21 cellular contexts compared by ENCODE assay signal in the genomic region with DNA sequence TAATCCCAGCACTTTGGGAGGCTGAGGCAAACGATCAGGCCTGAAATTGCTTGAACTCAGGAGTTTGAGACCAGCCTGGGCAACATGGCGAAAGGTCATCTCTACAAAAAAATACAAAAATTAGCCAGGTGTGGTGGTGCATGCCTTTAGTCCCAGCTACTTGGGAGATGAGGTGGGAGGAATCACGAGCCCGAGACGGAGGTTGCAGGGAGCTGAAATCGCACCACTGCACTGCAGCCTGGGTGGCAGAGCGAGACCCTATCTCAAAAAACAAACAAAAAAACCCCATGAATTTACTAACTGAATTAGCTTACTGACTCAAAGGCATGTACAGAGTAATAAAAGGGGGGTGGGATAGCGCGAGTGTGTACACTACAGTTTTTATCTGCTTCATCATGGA. TPM values are rescaled to one million over a fixed set of nuclear protein-coding genes. Genes with fewer than 3 reads are reported as not detected.
DNase-seq lines count a peak whose midpoint lies in the region; ATAC-seq and TF ChIP-seq lines count a peak whose summit lies in the region.
"Had no signal": no experiment of that assay in that cellular context is flagged by ENCODE, and none has a peak within 500 bp of the region (broad histone marks: within the 10 kb centered on the region; RNA-seq: fewer than 3 reads in every experiment).

No MANE protein-coding gene starts in this region.

- TF ChIP-seq CTCF in HFFc6 (IDR thresholded peaks at IDR 0.05) (no peak), transverse colon (IDR thresholded peaks at IDR 0.05) (no peak)

- no peak overlapping the region for H3K4me3 ChIP-seq in transverse colon
- H3K4me3 ChIP-seq: body of pancreas had no signal

- 86 to 100% methylated on average over 1 to 9 of the region's 9 CpGs for WGBS in transverse colon (ENCODE audit: low coverage in 1 of 2), 2 donors

- in situ Hi-C loops in transverse colon (cut with MboI; ENCODE audit: low pct_ligation_motif_present in 1 of 4, low pct_unique_long_range_greater_than_20kb in 1 of 4, low sequenced_read_pairs in 3 of 4) = no loop called here

- peak overlapping the region; percentile 93 for H3K27ac Mint-ChIP-seq in activated T-cell treated with anti-CD3 and anti-CD28 coated beads, Interleukin-2, amount 50 U/mL, for 72 hours
- H3K27ac Mint-ChIP-seq in HFFc6 = peak overlapping the region; percentile 6; the same call in 1 of the 2 replicates
- peak overlapping the region; percentile 6 for H3K27ac Mint-ChIP-seq in stimulated activated effector memory CD8-positive, alpha-beta T cell treated with anti-CD3 and anti-CD28 coated beads, Interleukin-12 subunit alpha, Interleukin-12 subunit beta, amount 100 ng/mL, for 72 hours

- ATAC-seq in activated T-cell treated with anti-CD3 and anti-CD28 coated beads, Interleukin-2, amount 50 U/mL, for 72 hours (replicated peaks in 1 of 2) = no peak
- ATAC-seq in stimulated activated effector memory CD8-positive, alpha-beta T cell treated with anti-CD3 and anti-CD28 coated beads, Interleukin-12 subunit alpha, Interleukin-12 subunit beta, amount 100 ng/mL, for 72 hours = no peak
- no peak for ATAC-seq in GM21723 (IDR thresholded peaks at IDR 0.05; ENCODE audit: unreplicated experiment)
- ATAC-seq: activated CD4-positive, CD25-positive, alpha-beta regulatory T cell treated with anti-CD3 and anti-CD28 coated beads, Interleukin-2, amount 50 U/mL, for 24 hours; body of pancreas; left colon had no signal

- H3K9me3 ChIP-seq in transverse colon = no peaks in the 10 kb centered on the region
- H3K9me3 ChIP-seq: body of pancreas had no signal

- H3K27ac ChIP-seq in transverse colon = no peak overlapping the region
- H3K27ac ChIP-seq: epithelial cell of prostate, KMS-11 had no signal

- peaks cover 0 to 31% (median 14%) of the 10 kb centered on the region in 4 donors for H3K36me3 ChIP-seq in transverse colon

- H3K36me3 Mint-ChIP-seq in activated T-cell treated with anti-CD3 and anti-CD28 coated beads, Interleukin-2, amount 50 U/mL, for 72 hours (ENCODE audit: insufficient read depth in 2 of 2) = peaks cover 1 to 28% of the 10 kb centered on the region in 2 donors
- peaks cover 34% of the 10 kb centered on the region for H3K36me3 Mint-ChIP-seq in HFFc6 (ENCODE audit: low read depth)
- peaks cover 100% of the 10 kb centered on the region for H3K36me3 Mint-ChIP-seq in stimulated activated effector memory CD8-positive, alpha-beta T cell treated with anti-CD3 and anti-CD28 coated beads, Interleukin-12 subunit alpha, Interleukin-12 subunit beta, amount 100 ng/mL, for 72 hours

- intact Hi-C loops in transverse colon (cut with DNase I; ENCODE audit: low total_unique reads) = no loop called here

- H3K9me3 Mint-ChIP-seq in activated T-cell treated with anti-CD3 and anti-CD28 coated beads, Interleukin-2, amount 50 U/mL, for 72 hours = no peaks in the 10 kb centered on the region
- no peaks in the 10 kb centered on the region for H3K9me3 Mint-ChIP-seq in HFFc6
- no peaks in the 10 kb centered on the region for H3K9me3 Mint-ChIP-seq in stimulated activated effector memory CD8-positive, alpha-beta T cell treated with anti-CD3 and anti-CD28 coated beads, Interleukin-12 subunit alpha, Interleukin-12 subunit beta, amount 100 ng/mL, for 72 hours

- peaks cover 0 to 30% (median 17%) of the 10 kb centered on the region in 4 donors for H3K4me1 ChIP-seq in transverse colon

- no peak for TF ChIP-seq EP300 in transverse colon (IDR thresholded peaks at IDR 0.05; ENCODE audit: low read depth)

- H3K4me1 Mint-ChIP-seq in activated T-cell treated with anti-CD3 and anti-CD28 coated beads, Interleukin-2, amount 50 U/mL, for 72 hours (ENCODE audit: low read depth) = peaks cover 25% of the 10 kb centered on the region
- peaks cover 26% of the 10 kb centered on the region for H3K4me1 Mint-ChIP-seq in HFFc6 (ENCODE audit: low read depth)
- peaks cover 6% of the 10 kb centered on the region for H3K4me1 Mint-ChIP-seq in stimulated activated effector memory CD8-positive, alpha-beta T cell treated with anti-CD3 and anti-CD28 coated beads, Interleukin-12 subunit alpha, Interleukin-12 subunit beta, amount 100 ng/mL, for 72 hours

- no peak for DNase-seq in activated T-cell treated with anti-CD3 and anti-CD28 coated beads, Interleukin-2, amount 50 U/mL, for 72 hours
- no peak for DNase-seq in activated T-cell treated with anti-CD3 and anti-CD28 coated beads, Interleukin-2, amount 50 U/mL, for 1 hour
- DNase-seq in HFFc6 = no peak
- DNase-seq in left kidney (ENCODE audit: low read depth, low spot score) = peak; percentile 72
- DNase-seq in stimulated activated effector memory CD8-positive, alpha-beta T cell treated with anti-CD3 and anti-CD28 coated beads, Interleukin-12 subunit alpha, Interleukin-12 subunit beta, amount 100 ng/mL, for 72 hours (ENCODE audit: low spot score in 2 of 2) = no peak
- no peak for DNase-seq in transverse colon
- DNase-seq in NCI-H1105 (lab: John Stamatoyannopoulos, UW) = no peak
- DNase-seq: ACHN; body of pancreas; left colon; MV-4-11; NCI-H1694 treated with DMSO at 0.1 percent for 48 hours; NCI-H2171 treated with DMSO at 0.1 percent for 48 hours; NCI-H524 treated with DMSO at 0.1 percent for 48 hours; NK-92 treated with Interleukin-12 subunit alpha and Interleukin-12 subunit beta, amount 100 ng/mL, for 24 hours; SHP77 treated with DMSO at 0.1 percent for 48 hours; stimulated activated CD4-positive, alpha-beta T cell treated with anti-CD3 and anti-CD28 coated beads, Interleukin-2, amount 100 ng/mL, for 24 hours had no signal

- no peaks in the 10 kb centered on the region for H3K27me3 ChIP-seq in transverse colon
- H3K27me3 ChIP-seq: body of pancreas had no signal

- no peaks in the 10 kb centered on the region for H3K27me3 Mint-ChIP-seq in activated T-cell treated with anti-CD3 and anti-CD28 coated beads, Interleukin-2, amount 50 U/mL, for 72 hours (ENCODE audit: low read depth)
- H3K27me3 Mint-ChIP-seq in HFFc6 (ENCODE audit: insufficient read depth) = peaks cover 15% of the 10 kb centered on the region; the same call in 1 of the 2 replicates

- no peak overlapping the region for H3K4me3 Mint-ChIP-seq in activated T-cell treated with anti-CD3 and anti-CD28 coated beads, Interleukin-2, amount 50 U/mL, for 72 hours
- no peak overlapping the region for H3K4me3 Mint-ChIP-seq in HFFc6
- H3K4me3 Mint-ChIP-seq in stimulated activated effector memory CD8-positive, alpha-beta T cell treated with anti-CD3 and anti-CD28 coated beads, Interleukin-12 subunit alpha, Interleukin-12 subunit beta, amount 100 ng/mL, for 72 hours = no peak overlapping the region

- TF ChIP-seq POLR2A in transverse colon (IDR thresholded peaks at IDR 0.05) = no peak

RNA-seq across cellular contexts. Expression of gene ARF4, which starts 19.4 kb away (rescaled TPM):
- 10 to 100 TPM; 67.2 to 76.3 TPM for total RNA-seq in activated T-cell treated with anti-CD3 and anti-CD28 coated beads, Interleukin-2, amount 50 U/mL, for 72 hours
- 100 to 1,000 TPM; 446 to 567 (median 535) TPM for total RNA-seq in HFFc6 (2021; fragmentation: NEBNext Ultra II Directional; extraction: Animal tissue kit (Norgen Biotek cat#: 25700))
- 100 to 1,000 TPM in 2 of 4 donors, 10 to 100 TPM in 2; 89.6 to 109 (median 98.2) TPM for total RNA-seq in transverse colon

RNA-seq across cellular contexts. Expression of gene PDE12, which starts 21.7 kb away (rescaled TPM):
- 10 to 100 TPM; 19.6 to 20.8 TPM for total RNA-seq in activated T-cell treated with anti-CD3 and anti-CD28 coated beads, Interleukin-2, amount 50 U/mL, for 72 hours
- total RNA-seq in HFFc6 (2021; fragmentation: NEBNext Ultra II Directional; extraction: Animal tissue kit (Norgen Biotek cat#: 25700)) = 10 to 100 TPM; 17.6 to 21.9 (median 20.8) TPM
- total RNA-seq in transverse colon = 10 to 100 TPM in 3 of 4 donors, 1 to 10 TPM in 1; 4.2 to 34.8 (median 19.3) TPM

RNA-seq across cellular contexts. Expression of gene DNAH12, which starts 33.6 kb away (rescaled TPM):
- under 1 TPM; 0.21 to 0.26 TPM for total RNA-seq in activated T-cell treated with anti-CD3 and anti-CD28 coated beads, Interleukin-2, amount 50 U/mL, for 72 hours
- total RNA-seq in HFFc6 (2021; fragmentation: NEBNext Ultra II Directional; extraction: Animal tissue kit (Norgen Biotek cat#: 25700)) = under 1 TPM in 5 of 6 experiments, not detected in 1; 0.05 to 0.07 (median 0.05) TPM
- total RNA-seq in transverse colon = not detected

Comparison
In these comparisons a context has a peak if more than half of its experiments do, and no peak if none do; other contexts are left out.
1. H3K27ac Mint-ChIP-seq: peak in every context shown above with its lines; median percentile 93 in activated T-cell treated with anti-CD3 and anti-CD28 coated beads, Interleukin-2, amount 50 U/mL, for 72 hours; 6 in HFFc6; 6 in stimulated activated effector memory CD8-positive, alpha-beta T cell treated with anti-CD3 and anti-CD28 coated beads, Interleukin-12 subunit alpha, Interleukin-12 subunit beta, amount 100 ng/mL, for 72 hours.
2. RNA of gene ARF4, which starts 19.4 kb away (total RNA-seq): 446 to 567 TPM in HFFc6; 89.6 to 109 TPM in transverse colon and 67.2 to 76.3 TPM in activated T-cell treated with anti-CD3 and anti-CD28 coated beads, Interleukin-2, amount 50 U/mL, for 72 hours; every median in the first group is over 4 times any median in the second.